26 cellular contexts compared by ENCODE assay signal in the genomic region with DNA sequence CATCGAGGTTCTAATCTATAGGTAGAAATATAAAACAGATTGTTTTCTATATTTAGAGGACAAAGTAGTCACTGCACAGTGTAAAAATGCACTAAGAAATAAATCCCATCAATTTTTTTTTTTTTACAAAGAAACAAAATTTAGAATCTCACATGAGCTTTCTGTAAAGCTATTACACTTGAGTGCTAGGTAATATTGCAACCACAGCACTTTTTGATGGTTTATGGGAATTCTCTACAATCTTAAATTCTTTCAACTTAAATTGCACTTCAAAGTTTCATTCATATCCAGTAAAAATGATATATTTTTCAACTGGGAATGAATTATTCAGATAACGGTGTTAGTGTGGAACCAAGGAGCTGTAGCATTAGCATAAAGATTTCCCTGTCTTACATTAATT.
"Had no signal": no experiment of that assay in that cellular context is flagged by ENCODE, and none has a peak within 500 bp of the region (broad histone marks: within the 10 kb centered on the region; RNA-seq: fewer than 3 reads in every experiment).

No MANE protein-coding gene starts in this region.

- DNase-seq: colonic mucosa; cortex of kidney; effector CD8-positive, alpha-beta T cell; effector memory CD8-positive, alpha-beta T cell; endodermal cell; erythroblast; esophagus squamous epithelium; foreskin fibroblast; foreskin melanocyte; gastrocnemius medialis; glutamatergic neuron; head of caudate nucleus; heart right ventricle; hippocampal formation; left cardiac atrium; left lung; left ventricle myocardium superior; lower lobe of right lung; mesenchymal stem cell; mucosa of descending colon; naive B cell had no signal

- FAIRE-seq: endometrium, islet of Langerhans, keratinocyte had no signal

- H3K9me3 ChIP-seq: colonic mucosa, esophagus squamous epithelium, gastrocnemius medialis, heart right ventricle, left lung, lower lobe of right lung, mucosa of descending colon had no signal

- H3K4me1 ChIP-seq: colonic mucosa, esophagus squamous epithelium, gastrocnemius medialis, heart right ventricle, left lung, lower lobe of right lung had no signal

- H3K4me3 ChIP-seq: colonic mucosa, esophagus squamous epithelium, gastrocnemius medialis, heart right ventricle, left lung, lower lobe of right lung, mucosa of descending colon had no signal

- H3K36me3 ChIP-seq: colonic mucosa, esophagus squamous epithelium, gastrocnemius medialis, heart right ventricle, left lung, lower lobe of right lung had no signal

- H3K27ac ChIP-seq: colonic mucosa, epithelial cell of prostate, esophagus squamous epithelium, gastrocnemius medialis, heart right ventricle, left lung, lower lobe of right lung had no signal

- H3K27me3 ChIP-seq: colonic mucosa, esophagus squamous epithelium, gastrocnemius medialis, heart right ventricle, left lung had no signal

- ATAC-seq: effector memory CD8-positive, alpha-beta T cell; esophagus mucosa; gastrocnemius medialis; heart right ventricle; left cardiac atrium; left lung; left ventricle myocardium superior; lower lobe of right lung; mucosa of descending colon had no signal
